Comparison of ENCODE assay signal across 1 cellular context in the genomic region with DNA sequence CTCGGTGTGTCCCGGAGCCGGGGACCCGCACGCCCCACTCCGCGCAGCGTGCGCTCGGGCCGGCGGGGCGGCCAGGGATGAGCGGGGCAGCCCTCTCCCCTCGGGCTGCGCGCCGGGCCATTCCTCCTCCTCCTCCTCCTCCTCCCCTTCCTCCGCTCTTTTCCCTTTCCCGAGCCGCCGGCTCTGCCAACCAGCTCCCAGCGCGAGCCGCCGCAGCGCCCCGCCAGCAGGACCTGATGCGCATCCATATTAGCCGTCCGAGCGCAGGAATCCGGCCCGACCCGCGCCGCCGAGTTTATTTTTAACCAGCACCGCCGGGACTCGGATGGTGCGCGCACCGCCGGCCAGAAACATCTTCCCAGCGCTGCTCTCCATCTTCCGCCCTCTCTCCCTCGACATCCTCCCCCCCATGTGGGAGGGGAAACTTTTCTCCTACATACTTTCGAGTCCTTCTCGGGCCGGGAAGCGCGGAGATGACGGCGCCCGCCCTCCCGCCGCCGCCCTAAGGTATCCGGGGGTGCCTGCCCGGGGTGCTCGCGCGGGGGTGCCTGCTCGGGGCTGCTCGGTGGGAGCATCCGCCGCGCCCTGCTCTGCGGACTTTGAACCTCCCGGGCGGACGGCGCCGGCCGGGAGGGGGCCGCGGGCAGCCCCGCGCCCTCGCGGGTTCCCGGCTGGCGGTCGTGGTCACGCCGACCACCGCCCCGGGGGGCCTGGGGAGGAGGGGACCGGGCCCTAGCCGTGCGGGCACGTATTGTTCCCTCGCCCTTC.
A peak's percentile ranks its signal among the peaks of the same experiment; 100 is the strongest.
TF ChIP-seq lines count a peak whose summit lies in the region.

No MANE protein-coding gene starts in this region.

TF ChIP-seq in H1, 55 proteins besides CTCF, POLR2A, EP300 and RAD21:
- TF ChIP-seq KDM4A (IDR thresholded peaks at IDR 0.05; ENCODE audit: low read depth, low read length, severe bottlenecking) (peak; percentile 73), RNF2 (IDR thresholded peaks at IDR 0.05; ENCODE audit: borderline replicate concordance, low read depth, low read length, missing control alignments, poor library complexity, severe bottlenecking) (no peak), SIN3A (conservative IDR thresholded peaks at IDR 0.05 in 1 of 2, IDR thresholded peaks at IDR 0.05 in 1 of 2; ENCODE audit: low read depth in 1 of 2, low read length in 2 of 2) (0 out of 4 replicates have a peak, but pooled peaks of 1 of the 2 experiments have one; percentile 14), RBBP5 (IDR thresholded peaks at IDR 0.05; ENCODE audit: borderline replicate concordance, low read depth, low read length) (no peak; the same call in 1 of the 2 replicates), ASH2L (IDR thresholded peaks at IDR 0.05; ENCODE audit: low read length) (no peak), TAF1 (IDR thresholded peaks at IDR 0.05; ENCODE audit: low read depth, low read length) (peak; percentile 18; the same call in 1 of the 2 replicates), PHF8 (conservative IDR thresholded peaks at IDR 0.05; ENCODE audit: low read depth, low read length) (peak; percentile 27; the same call in 1 of the 2 replicates), SUZ12 (IDR thresholded peaks at IDR 0.05; ENCODE audit: low read length) (peak; percentile 35; the same call in 1 of the 2 replicates)
